Comparison of ENCODE assay signal across 10 cellular contexts in the genomic region with DNA sequence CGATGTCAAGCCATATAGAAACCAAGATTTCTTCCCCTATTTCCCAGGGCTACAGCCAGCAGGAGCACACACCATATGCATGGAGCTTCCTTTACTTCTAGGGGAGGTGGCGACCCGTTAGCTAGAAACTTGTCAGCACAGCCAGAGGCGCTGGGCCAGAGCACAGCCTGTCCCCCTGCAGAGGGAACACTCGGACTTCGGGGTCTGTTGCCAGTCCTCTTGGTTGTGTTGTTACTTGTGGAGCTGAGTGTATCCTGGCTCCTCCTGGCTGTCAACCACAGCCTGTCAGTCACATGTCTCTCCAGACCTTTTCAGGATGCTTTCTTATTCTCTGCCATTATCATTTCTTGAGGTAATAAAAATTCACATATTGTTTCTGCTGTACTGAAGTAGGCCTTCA. TPM values are rescaled to one million over a fixed set of nuclear protein-coding genes. Genes with fewer than 3 reads are reported as not detected.
A peak's percentile ranks its signal among the peaks of the same experiment; 100 is the strongest.
DNase-seq lines count a peak whose midpoint lies in the region; ATAC-seq and TF ChIP-seq lines count a peak whose summit lies in the region.
"Had no signal": no experiment of that assay in that cellular context is flagged by ENCODE, and none has a peak within 500 bp of the region (broad histone marks: within the 10 kb centered on the region; RNA-seq: fewer than 3 reads in every experiment).

No MANE protein-coding gene starts in this region.

- H3K4me3 Mint-ChIP-seq in WTC11 = peak overlapping the region; percentile 50
- no peak overlapping the region for H3K4me3 Mint-ChIP-seq in progenitor cell of endocrine pancreas (ENCODE audit: low read depth)

- CTCF ChIA-PET in WTC11 (lab: Charles Lee) = interaction anchor here (0.6 to 1.9 kb wide), 9 partner anchors 9 to 404 kb away, joined by 3 to 15 read pairs (median 5); a partner anchor contains a TSS

- H3K27me3 ChIP-seq in heart right ventricle = no peaks in the 10 kb centered on the region

- H3K27ac ChIP-seq in heart right ventricle = peak overlapping the region; percentile 15 to 77 (median 66)

- peak; percentile 44 for ATAC-seq in WTC11
- ATAC-seq in heart right ventricle = peak in 7 of 8 donors; percentile 6 to 92 (median 34)
- no peak for ATAC-seq in GM18498 (IDR thresholded peaks at IDR 0.05; ENCODE audit: unreplicated experiment)
- ATAC-seq in HG02973 (IDR thresholded peaks at IDR 0.05; ENCODE audit: unreplicated experiment) = no peak

- WGBS in heart right ventricle, 2 donors = 41 to 46% methylated on average over 6 of the region's 6 CpGs

- H3K36me3 ChIP-seq in heart right ventricle = peaks cover 0 to 55% (median 3%) of the 10 kb centered on the region in 9 donors

- peaks cover 59% of the 10 kb centered on the region for H3K4me1 Mint-ChIP-seq in WTC11
- peaks cover 29% of the 10 kb centered on the region for H3K4me1 Mint-ChIP-seq in progenitor cell of endocrine pancreas (ENCODE audit: low read depth)

- H3K4me1 ChIP-seq in heart right ventricle = peaks cover 7 to 74% (median 63%) of the 10 kb centered on the region in 9 donors

- no peak overlapping the region for H3K4me3 ChIP-seq in heart right ventricle

- H3K27ac Mint-ChIP-seq in WTC11 (peak overlapping the region; percentile 94), progenitor cell of endocrine pancreas (peak overlapping the region; percentile 71)

- no peaks in the 10 kb centered on the region for H3K9me3 ChIP-seq in heart right ventricle

- intact Hi-C loops in heart right ventricle (cut with DNase I) = no loop called here

- H3K9me3 Mint-ChIP-seq in WTC11 (no peaks in the 10 kb centered on the region), progenitor cell of endocrine pancreas (ENCODE audit: low read depth) (no peaks in the 10 kb centered on the region)

- POLR2A ChIA-PET in WTC11 (lab: Charles Lee) = interaction anchor here (1.5 kb wide), 1 partner anchor 58 kb away, joined by 4 read pairs; a partner anchor contains a TSS

- peak; percentile 47 for DNase-seq in ELF-1 (ENCODE audit: low read depth, low spot score)
- DNase-seq in WTC11 (ENCODE audit: low spot score) = peak; percentile 29
- peak in 1 of 2 donors; percentile 33 for DNase-seq in heart right ventricle
- DNase-seq in progenitor cell of endocrine pancreas (ENCODE audit: low spot score, unreplicated experiment) = no peak
- no peak for DNase-seq in GDM1 (lab: John Stamatoyannopoulos, UW)
- no peak for DNase-seq in medulla oblongata (ENCODE audit: extremely low spot score)
- DNase-seq: NCI-H345, T1000 had no signal

- TF ChIP-seq CTCF in WTC11 (IDR thresholded peaks at IDR 0.05) (no peak), heart right ventricle (IDR thresholded peaks at IDR 0.05) (no peak), progenitor cell of endocrine pancreas (IDR thresholded peaks at IDR 0.05; ENCODE audit: unreplicated experiment) (no peak)

- H3K27me3 Mint-ChIP-seq in WTC11 (ENCODE audit: low read depth) (no peaks in the 10 kb centered on the region), progenitor cell of endocrine pancreas (no peaks in the 10 kb centered on the region)

- H3K36me3 Mint-ChIP-seq in WTC11 (no peaks in the 10 kb centered on the region; the same call in 1 of the 2 replicates), progenitor cell of endocrine pancreas (ENCODE audit: insufficient read depth) (peaks cover 12% of the 10 kb centered on the region)

TF ChIP-seq in WTC11, 78 proteins besides CTCF, POLR2A, EP300 and RAD21:
- TF ChIP-seq PRRX2 (CRISPR knock-in tag; IDR thresholded peaks at IDR 0.05) = no peak
- TF ChIP-seq, protein P1, sequence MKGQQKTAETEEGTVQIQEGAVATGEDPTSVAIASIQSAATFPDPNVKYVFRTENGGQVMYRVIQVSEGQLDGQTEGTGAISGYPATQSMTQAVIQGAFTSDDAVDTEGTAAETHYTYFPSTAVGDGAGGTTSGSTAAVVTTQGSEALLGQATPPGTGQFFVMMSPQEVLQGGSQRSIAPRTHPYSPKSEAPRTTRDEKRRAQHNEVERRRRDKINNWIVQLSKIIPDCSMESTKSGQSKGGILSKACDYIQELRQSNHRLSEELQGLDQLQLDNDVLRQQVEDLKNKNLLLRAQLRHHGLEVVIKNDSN (CRISPR knock-in tag; IDR thresholded peaks at IDR 0.05) = 0 out of 2 replicates have a peak, but pooled peaks have one; percentile 14

RNA-seq across cellular contexts. Expression of a gene that starts 57.6 kb away (rescaled TPM):
- total RNA-seq in WTC11 (2021) = 25.8 to 32.3 TPM (median 30.7 TPM) in 3 replicates
- 10 to 100 TPM in 8 of 10 donors, 1 to 10 TPM in 2; 9.7 to 18.0 (median 11.8) TPM for total RNA-seq in heart right ventricle
- polyA plus RNA-seq in heart right ventricle = 10 to 100 TPM; 12.5 to 19.8 TPM
- total RNA-seq in progenitor cell of endocrine pancreas = 23.4 and 24.9 TPM in 2 replicates

Comparison
In these comparisons a context has a peak if more than half of its experiments do, and no peak if none do; other contexts are left out.
1. DNase-seq: peak in ELF-1 (single experiment) and WTC11 (single experiment); none in progenitor cell of endocrine pancreas (single experiment), GDM1 (single experiment) and medulla oblongata (single experiment).
2. ATAC-seq: peak in WTC11 (single experiment) and heart right ventricle (7 of 8); none in GM18498 (single experiment) and HG02973 (single experiment).